Comparison of ENCODE assay signal across 15 cellular contexts in the genomic region with DNA sequence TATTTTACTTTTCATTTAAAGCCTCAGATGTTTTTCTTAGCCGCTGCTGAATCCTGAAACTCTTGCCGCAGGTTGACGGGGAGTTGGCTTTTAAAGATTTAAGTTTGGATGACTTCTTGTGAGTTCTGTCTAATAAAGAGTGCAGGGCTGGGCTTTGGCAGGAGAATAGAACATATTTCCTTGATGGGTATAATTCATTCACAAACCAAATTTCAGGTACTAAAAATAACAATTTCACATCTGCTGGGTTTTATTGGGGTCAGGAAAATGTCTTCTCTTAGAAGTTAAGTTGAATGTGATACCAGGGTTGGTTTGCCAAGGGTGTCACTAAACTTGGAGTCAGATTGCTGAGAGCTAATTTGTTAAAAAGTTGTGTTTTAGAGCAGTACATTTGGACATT. TPM values are rescaled to one million over a fixed set of nuclear protein-coding genes. Genes with fewer than 3 reads are reported as not detected.
DNase-seq lines count a peak whose midpoint lies in the region; ATAC-seq and TF ChIP-seq lines count a peak whose summit lies in the region.
"Had no signal": no experiment of that assay in that cellular context is flagged by ENCODE, and none has a peak within 500 bp of the region (broad histone marks: within the 10 kb centered on the region; RNA-seq: fewer than 3 reads in every experiment).

No MANE protein-coding gene starts in this region.

- H3K36me3 ChIP-seq in HCT116 (ENCODE audit: control insufficient read depth in 1 of 2, insufficient read depth in 2 of 2, low read length in 2 of 2) = peaks cover 13 to 26% of the 10 kb centered on the region in 2 experiments
- peaks cover 3% of the 10 kb centered on the region; the same call in 1 of the 2 replicates for H3K36me3 ChIP-seq in PC-3 (ENCODE audit: low read depth, low read length)
- peaks cover 13 to 32% (median 19%) of the 10 kb centered on the region in 4 donors for H3K36me3 ChIP-seq in esophagus muscularis mucosa
- H3K36me3 ChIP-seq in sigmoid colon = peaks cover 0 to 12% (median 6%) of the 10 kb centered on the region in 4 donors
- peaks cover 28% of the 10 kb centered on the region for H3K36me3 ChIP-seq in BE2C

- no peak for TF ChIP-seq EP300 in esophagus muscularis mucosa (IDR thresholded peaks at IDR 0.05)
- TF ChIP-seq EP300 in sigmoid colon (IDR thresholded peaks at IDR 0.05) = peak in 1 of 4 donors; percentile 50

- H3K4me2 ChIP-seq in HCT116 (ENCODE audit: low read length) (no peak overlapping the region), PC-3 (ENCODE audit: low read length) (peak overlapping the region; percentile 21; the same call in 1 of the 2 replicates)

- H3K9ac ChIP-seq in HCT116 (ENCODE audit: low read length) = no peak overlapping the region
- no peak overlapping the region for H3K9ac ChIP-seq in PC-3 (ENCODE audit: low read length)

- TF ChIP-seq POLR2A in HCT116 (IDR thresholded peaks at IDR 0.05; ENCODE audit: borderline replicate concordance, extremely low read depth, insufficient read depth, insufficient read length) (no peak), esophagus muscularis mucosa (IDR thresholded peaks at IDR 0.05; ENCODE audit: low read depth) (no peak), sigmoid colon (IDR thresholded peaks at IDR 0.05) (no peak)

- TF ChIP-seq CTCF in HCT116 (IDR thresholded peaks at IDR 0.05 in 2 of 3, conservative IDR thresholded peaks at IDR 0.05 in 1 of 3; ENCODE audit: borderline replicate concordance in 1 of 3, insufficient read depth in 1 of 3, low read depth in 2 of 3, low read length in 2 of 3) (no peak), PC-3 (conservative IDR thresholded peaks at IDR 0.05; ENCODE audit: low read depth, low read length) (no peak), esophagus muscularis mucosa (IDR thresholded peaks at IDR 0.05) (no peak), sigmoid colon (IDR thresholded peaks at IDR 0.05) (no peak), GM10266 (IDR thresholded peaks at IDR 0.05; ENCODE audit: control insufficient read depth, insufficient read depth, low read depth, missing control alignments) (no peak), BE2C (IDR thresholded peaks at IDR 0.05; ENCODE audit: low read depth, low read length) (no peak)

- DNase-seq in HCT116 (ENCODE audit: low read depth, low spot score) (no peak), PC-3 (no peak), esophagus muscularis mucosa (ENCODE audit: extremely low spot score) (no peak), sigmoid colon (peak; percentile 62), GM10266 (ENCODE audit: extremely low spot score) (no peak), BE2C (no peak), superior temporal gyrus (ENCODE audit: extremely low spot score) (no peak), NCI-H2227 treated with DMSO at 0.1 percent for 48 hours (lab: John Stamatoyannopoulos, UW) (no peak)
- DNase-seq: EL; erythroblast; OCI-M1; stimulated activated naive CD4-positive, alpha-beta T cell treated with Interleukin-2 at 50 U/mL for 16 hours had no signal

- CTCF ChIA-PET in HCT116 (lab: Charles Lee) = no interaction called here
- CTCF ChIA-PET in PC-3 (lab: Charles Lee) = no interaction called here

- BruUV-seq in HCT116 (replicated peaks; lab: Mats Ljungman, UMichigan) (TSS peak; percentile 30), PC-3 (replicated peaks; lab: Mats Ljungman, UMichigan) (TSS peak; percentile 12)

- no peak overlapping the region for H3K27ac ChIP-seq in HCT116 (ENCODE audit: low read depth, low read length)
- no peak overlapping the region for H3K27ac ChIP-seq in PC-3 (ENCODE audit: low read length)
- peak overlapping the region; percentile 77 to 80 (median 78) for H3K27ac ChIP-seq in esophagus muscularis mucosa (replicated peaks in 1 of 4)
- H3K27ac ChIP-seq in sigmoid colon = peak overlapping the region; percentile 75 to 91 (median 82)
- H3K27ac ChIP-seq: VCaP had no signal

- H4K20me1 ChIP-seq in HCT116 (ENCODE audit: insufficient read depth) = no peaks in the 10 kb centered on the region; the same call in 1 of the 2 replicates
- peaks cover 12% of the 10 kb centered on the region for H4K20me1 ChIP-seq in PC-3 (ENCODE audit: low read length)

- H3K9me3 ChIP-seq in HCT116 (ENCODE audit: control insufficient read depth in 1 of 2, insufficient read depth in 1 of 2, low read depth in 1 of 2, low read length in 2 of 2) = no peaks in the 10 kb centered on the region
- H3K9me3 ChIP-seq in PC-3 (ENCODE audit: low read length) = no peaks in the 10 kb centered on the region
- no peaks in the 10 kb centered on the region for H3K9me3 ChIP-seq in esophagus muscularis mucosa
- H3K9me3 ChIP-seq in sigmoid colon = no peaks in the 10 kb centered on the region
- H3K9me3 ChIP-seq in BE2C = no peaks in the 10 kb centered on the region

- no peaks in the 10 kb centered on the region for H3F3A ChIP-seq in PC-3 (ENCODE audit: low read length, unreplicated experiment)

- H3K27me3 ChIP-seq in HCT116 (ENCODE audit: insufficient read depth, low read length) (no peaks in the 10 kb centered on the region), PC-3 (ENCODE audit: low read length) (no peaks in the 10 kb centered on the region), esophagus muscularis mucosa (no peaks in the 10 kb centered on the region), sigmoid colon (no peaks in the 10 kb centered on the region), BE2C (no peaks in the 10 kb centered on the region)

- POLR2A ChIA-PET in HCT116 (lab: Charles Lee) = no interaction called here
- POLR2A ChIA-PET in PC-3 (lab: Charles Lee; ENCODE audit: unreplicated experiment) = no interaction called here

- H3K9me2 ChIP-seq in HCT116 (ENCODE audit: insufficient read depth) (no peaks in the 10 kb centered on the region), PC-3 (replicated peaks; ENCODE audit: low read length) (no peaks in the 10 kb centered on the region)

- 46% methylated on average over 3 of the region's 3 CpGs for WGBS in esophagus muscularis mucosa
- WGBS in sigmoid colon, 2 donors = 87 to 90% methylated on average over 3 of the region's 3 CpGs

- intact Hi-C loops in HCT116 (cut with micrococcal nuclease) = no loop called here
- intact Hi-C loops in PC-3 (cut with micrococcal nuclease) = no loop called here
- intact Hi-C loops in esophagus muscularis mucosa (cut with DNase I) = no loop called here
- intact Hi-C loops in sigmoid colon (cut with DNase I) = loop anchor here (2.0 kb wide), 1 partner anchor 23 kb away; no protein-coding TSS in a partner anchor

- H3K4me3 ChIP-seq in HCT116 (replicated peaks in 1 of 2; ENCODE audit: low read depth in 1 of 2, low read length in 2 of 2) (no peak overlapping the region), PC-3 (ENCODE audit: low read length) (no peak overlapping the region), esophagus muscularis mucosa (peak overlapping the region; percentile 16 to 33 (median 21)), sigmoid colon (peak overlapping the region in 2 of 4 donors; percentile 7 to 23), BE2C (ENCODE audit: low read depth, low read length) (no peak overlapping the region)
- H3K4me3 ChIP-seq: skin epidermis had no signal

- RAD21 ChIA-PET in HCT116 (lab: Charles Lee; ENCODE audit: low non-redundant PET in 1 of 2, low total read pairs in 2 of 2, uncharacterized antibody in 2 of 2, unreplicated experiment in 2 of 2) = no interaction called here

- no peak overlapping the region for H2AFZ ChIP-seq in HCT116 (ENCODE audit: low read depth, low read length, poor library complexity, severe bottlenecking)
- no peak overlapping the region for H2AFZ ChIP-seq in PC-3 (ENCODE audit: low read length)

- no peak for ATAC-seq in HCT116
- no peak for ATAC-seq in PC-3
- ATAC-seq: left lobe of liver had no signal

- H3K4me1 ChIP-seq in HCT116 (ENCODE audit: control insufficient read depth in 1 of 2, insufficient read depth in 2 of 2, low read length in 2 of 2) (no peaks in the 10 kb centered on the region), PC-3 (ENCODE audit: insufficient read depth, low read length) (peaks cover 35% of the 10 kb centered on the region), esophagus muscularis mucosa (peaks cover 56 to 82% (median 75%) of the 10 kb centered on the region in 4 donors), sigmoid colon (peaks cover 0 to 77% (median 72%) of the 10 kb centered on the region in 4 donors), BE2C (peaks cover 13% of the 10 kb centered on the region)

- TF ChIP-seq RAD21 in HCT116 (IDR thresholded peaks at IDR 0.05; ENCODE audit: low read depth) = no peak

- H3K79me2 ChIP-seq in HCT116 (ENCODE audit: insufficient read depth, low read length) (peaks cover 92% of the 10 kb centered on the region), PC-3 (ENCODE audit: low read length) (peaks cover 92% of the 10 kb centered on the region)

TF ChIP-seq in HCT116, 20 proteins besides CTCF, POLR2A, EP300 and RAD21 (continues in another document):
- TF ChIP-seq EZH2 (IDR thresholded peaks at IDR 0.05) = no peak
- TF ChIP-seq JUND (IDR thresholded peaks at IDR 0.05) = no peak

RNA-seq across cellular contexts. Expression of a gene that starts 9.7 kb away (rescaled TPM):
- total RNA-seq in HCT116 (2021; ENCODE audit: unreplicated experiment) = 96.8 TPM
- 46.2 and 50.1 TPM in 2 replicates for polyA plus RNA-seq in HCT116 (2012)
- total RNA-seq in PC-3 (2014; rRNA removed) = 49.7 and 57.6 TPM in 2 replicates
- total RNA-seq in esophagus muscularis mucosa = 10 to 100 TPM; 54.0 to 85.7 (median 72.2) TPM
- total RNA-seq in sigmoid colon = 10 to 100 TPM; 53.2 to 69.8 (median 61.0) TPM
- polyA plus RNA-seq in sigmoid colon = 10 to 100 TPM; 11.4 to 32.8 (median 16.0) TPM
- polyA plus RNA-seq in BE2C (2012; ENCODE audit: insufficient read depth, insufficient read length, low read depth) = 30.4 TPM

RNA-seq across cellular contexts. Expression of a gene that starts 34.0 kb away (rescaled TPM):
- total RNA-seq in HCT116 (2021; ENCODE audit: unreplicated experiment) (not detected), PC-3 (2014; rRNA removed) (0.29 TPM in 1 of 2 replicates, not detected in the other), esophagus muscularis mucosa (under 1 TPM in 2 of 4 donors, not detected in 2; 0.33 to 0.92 TPM), sigmoid colon (not detected)
- 0.05 TPM in 1 of 2 replicates, not detected in the other for polyA plus RNA-seq in HCT116 (2012)
- polyA plus RNA-seq in sigmoid colon = under 1 TPM in 1 of 3 donors, not detected in 2; 0.60 TPM
- polyA plus RNA-seq in BE2C (2012; ENCODE audit: insufficient read depth, insufficient read length, low read depth) = 15.9 TPM

RNA-seq across cellular contexts. Expression of a gene that starts 51.8 kb away (rescaled TPM):
- total RNA-seq in HCT116 (2021; ENCODE audit: unreplicated experiment) (216 TPM), PC-3 (2014; rRNA removed) (54.2 and 60.9 TPM in 2 replicates), esophagus muscularis mucosa (10 to 100 TPM; 47.8 to 77.6 (median 65.3) TPM), sigmoid colon (10 to 100 TPM; 46.7 to 68.1 (median 55.1) TPM)
- polyA plus RNA-seq in HCT116 (2012) = 262 and 298 TPM in 2 replicates
- 100 to 1,000 TPM; 521 to 955 (median 870) TPM for polyA plus RNA-seq in sigmoid colon
- 99.5 TPM for polyA plus RNA-seq in BE2C (2012; ENCODE audit: insufficient read depth, insufficient read length, low read depth)

RNA-seq across cellular contexts. Expression of a gene that starts 53.5 kb away (rescaled TPM):
- not detected for total RNA-seq in HCT116 (2021; ENCODE audit: unreplicated experiment)
- polyA plus RNA-seq in HCT116 (2012) = 0.02 and 0.04 TPM in 2 replicates
- total RNA-seq in PC-3 (2014; rRNA removed) = not detected in 2 replicates
- not detected for total RNA-seq in esophagus muscularis mucosa
- total RNA-seq in sigmoid colon = not detected
- polyA plus RNA-seq in sigmoid colon = not detected
- 2.0 TPM for polyA plus RNA-seq in BE2C (2012; ENCODE audit: insufficient read depth, insufficient read length, low read depth)
- total RNA-seq: left lobe of liver had no signal

Comparison
In these comparisons a context has a peak if more than half of its experiments do, and no peak if none do; other contexts are left out.
1. H3K27ac ChIP-seq: peak in esophagus muscularis mucosa (4 of 4) and sigmoid colon (4 of 4); none in HCT116 (single experiment) and PC-3 (single experiment).
2. H3K4me3 ChIP-seq: peak in esophagus muscularis mucosa (4 of 4); none in HCT116 (0 of 2), PC-3 (single experiment) and BE2C (single experiment).